13 cellular contexts compared by ENCODE assay signal in the genomic region with DNA sequence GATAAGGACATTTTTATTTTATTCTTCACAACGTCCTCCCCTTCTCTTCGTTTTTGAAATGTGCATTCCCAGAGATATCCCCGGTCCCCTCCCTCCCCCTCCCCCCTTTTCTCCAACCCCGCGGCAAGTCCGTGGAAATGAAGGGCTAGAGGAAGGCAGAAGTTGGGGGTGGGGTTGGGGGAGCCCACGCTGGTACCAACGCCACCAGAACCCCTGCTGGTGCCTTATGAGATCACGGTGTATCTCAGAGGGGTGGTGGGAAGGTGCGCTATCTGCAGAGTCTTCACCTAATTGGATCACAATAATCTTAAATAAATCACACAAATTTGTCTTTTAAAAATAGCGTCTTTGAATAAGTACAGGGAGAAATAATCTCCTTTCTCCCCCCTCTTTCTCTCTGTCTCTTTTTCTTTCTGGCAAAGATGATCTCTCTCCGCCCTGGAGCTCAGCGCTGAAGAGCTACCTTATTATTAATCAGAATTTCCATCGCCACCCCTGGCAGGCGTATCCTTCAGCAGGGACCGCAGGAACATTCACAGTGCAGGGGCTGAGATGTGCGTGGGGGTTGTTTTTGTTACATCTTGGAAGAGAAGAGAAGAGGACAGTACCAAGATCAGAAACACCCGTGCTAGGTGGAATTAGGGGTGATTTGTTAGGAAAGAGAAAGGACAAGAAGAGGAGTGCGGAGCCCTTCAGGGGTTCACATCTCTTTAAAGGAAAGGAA. TPM values are rescaled to one million over a fixed set of nuclear protein-coding genes. Genes with fewer than 3 reads are reported as not detected.
DNase-seq lines count a peak whose midpoint lies in the region; ATAC-seq and TF ChIP-seq lines count a peak whose summit lies in the region.
"Had no signal": no experiment of that assay in that cellular context is flagged by ENCODE, and none has a peak within 500 bp of the region (broad histone marks: within the 10 kb centered on the region; RNA-seq: fewer than 3 reads in every experiment).

No MANE protein-coding gene starts in this region.

- DNase-seq in NCI-H146 treated with DMSO at 0.1 percent for 48 hours (lab: John Stamatoyannopoulos, UW; ENCODE audit: unreplicated experiment) (peak; percentile 92), endodermal cell (no peak), progenitor cell of endocrine pancreas (ENCODE audit: low spot score, unreplicated experiment) (no peak)
- DNase-seq in activated CD4-positive, alpha-beta T cell treated with anti-CD3 and anti-CD28 coated beads for 36 hours, result no peak
- no peak for DNase-seq in activated T-cell treated with anti-CD3 and anti-CD28 coated beads, Interleukin-2, amount 50 U/mL, for 1 hour
- DNase-seq: activated CD8-positive, alpha-beta memory T cell treated with anti-CD3 and anti-CD28 coated beads, Interleukin-2, amount 50 U/mL, for 48 hours; T-helper 9 cell had no signal

- H3K4me3 ChIP-seq in endodermal cell (ENCODE audit: low read length), result peak overlapping the region; percentile 88

- H3K4me1 ChIP-seq in ES-I3 (ENCODE audit: insufficient read depth, low read length) (no peaks in the 10 kb centered on the region), endodermal cell (ENCODE audit: control insufficient read depth, insufficient read depth, low read length) (no peaks in the 10 kb centered on the region)

- CTCF ChIA-PET in activated CD4-positive, alpha-beta T cell treated with anti-CD3 and anti-CD28 coated beads for 36 hours (lab: Charles Lee), result no interaction called here

- peaks cover 32% of the 10 kb centered on the region for H3K4me1 Mint-ChIP-seq in endodermal cell
- H3K4me1 Mint-ChIP-seq in progenitor cell of endocrine pancreas (ENCODE audit: low read depth), result peaks cover 8% of the 10 kb centered on the region
- no peaks in the 10 kb centered on the region for H3K4me1 Mint-ChIP-seq in activated CD4-positive, alpha-beta T cell treated with anti-CD3 and anti-CD28 coated beads for 36 hours

- H3K9me3 Mint-ChIP-seq in endodermal cell (no peaks in the 10 kb centered on the region), progenitor cell of endocrine pancreas (ENCODE audit: low read depth) (no peaks in the 10 kb centered on the region)
- no peaks in the 10 kb centered on the region for H3K9me3 Mint-ChIP-seq in activated CD4-positive, alpha-beta T cell treated with anti-CD3 and anti-CD28 coated beads for 36 hours (ENCODE audit: low read depth)

- peak overlapping the region; percentile 82; the same call in 1 of the 2 replicates for H3K9ac ChIP-seq in ES-I3 (ENCODE audit: low read depth, low read length)
- H3K9ac ChIP-seq in endodermal cell (ENCODE audit: extremely low read depth, low read length, poor library complexity, severe bottlenecking), result peak overlapping the region; percentile 75

- H3K36me3 ChIP-seq in ES-I3 (ENCODE audit: insufficient read depth, low read length), result no peaks in the 10 kb centered on the region
- peaks cover 2% of the 10 kb centered on the region for H3K36me3 ChIP-seq in endodermal cell (ENCODE audit: control insufficient read depth, insufficient read depth, low read length)
- H3K36me3 ChIP-seq: left lung, right atrium auricular region had no signal

- POLR2A ChIA-PET in activated CD4-positive, alpha-beta T cell treated with anti-CD3 and anti-CD28 coated beads for 36 hours (lab: Charles Lee), result no interaction called here

- H3K4me3 Mint-ChIP-seq in endodermal cell, result peak overlapping the region; percentile 82
- peak overlapping the region; percentile 76 for H3K4me3 Mint-ChIP-seq in progenitor cell of endocrine pancreas (ENCODE audit: low read depth)
- H3K4me3 Mint-ChIP-seq in activated CD4-positive, alpha-beta T cell treated with anti-CD3 and anti-CD28 coated beads for 36 hours, result no peak overlapping the region

- peaks cover 41% of the 10 kb centered on the region for H3K27me3 Mint-ChIP-seq in endodermal cell (ENCODE audit: insufficient read depth)
- H3K27me3 Mint-ChIP-seq in progenitor cell of endocrine pancreas, result peaks cover 54% of the 10 kb centered on the region
- peaks cover 38% of the 10 kb centered on the region for H3K27me3 Mint-ChIP-seq in activated CD4-positive, alpha-beta T cell treated with anti-CD3 and anti-CD28 coated beads for 36 hours

- H3K9me3 ChIP-seq in ES-I3 (ENCODE audit: control insufficient read depth, insufficient read depth, low read length), result no peaks in the 10 kb centered on the region; the same call in 1 of the 2 replicates
- no peaks in the 10 kb centered on the region for H3K9me3 ChIP-seq in endodermal cell (ENCODE audit: control insufficient read depth, low read length)
- H3K9me3 ChIP-seq: left lung, right atrium auricular region had no signal

- 29 to 59% methylated on average over 7 to 16 of the region's 19 CpGs for WGBS in endodermal cell (ENCODE audit: insufficient coverage in 1 of 2, insufficient read length in 1 of 2), 2 experiments

- TF ChIP-seq CTCF in endodermal cell (conservative IDR thresholded peaks at IDR 0.05), result no peak
- TF ChIP-seq CTCF in progenitor cell of endocrine pancreas (IDR thresholded peaks at IDR 0.05; ENCODE audit: unreplicated experiment), result no peak

- H3K36me3 Mint-ChIP-seq in endodermal cell (ENCODE audit: low read depth) (peaks cover 4% of the 10 kb centered on the region), progenitor cell of endocrine pancreas (ENCODE audit: insufficient read depth) (no peaks in the 10 kb centered on the region)
- H3K36me3 Mint-ChIP-seq in activated CD4-positive, alpha-beta T cell treated with anti-CD3 and anti-CD28 coated beads for 36 hours (ENCODE audit: low read depth), result no peaks in the 10 kb centered on the region

- H3K27me3 ChIP-seq in endodermal cell (ENCODE audit: control insufficient read depth, insufficient read depth, low read length, poor library complexity, severe bottlenecking), result no peaks in the 10 kb centered on the region

- intact Hi-C loops in activated CD4-positive, alpha-beta T cell treated with anti-CD3 and anti-CD28 coated beads for 36 hours (cut with DNase I, micrococcal nuclease), result no loop called here

- no peak overlapping the region for H3K27ac ChIP-seq in endodermal cell (ENCODE audit: low read depth, low read length)
- H3K27ac ChIP-seq: left lung, right atrium auricular region had no signal

- no peak for ATAC-seq in activated CD4-positive, CD25-positive, alpha-beta regulatory T cell treated with anti-CD3 and anti-CD28 coated beads, Interleukin-2, amount 50 U/mL, for 24 hours
- ATAC-seq in activated CD4-positive, alpha-beta T cell treated with anti-CD3 and anti-CD28 coated beads for 36 hours, result no peak
- ATAC-seq in GM19328 (IDR thresholded peaks at IDR 0.05; ENCODE audit: unreplicated experiment), result no peak
- ATAC-seq: esophagus mucosa had no signal

- H3K27ac Mint-ChIP-seq in endodermal cell, result peak overlapping the region; percentile 68
- H3K27ac Mint-ChIP-seq in progenitor cell of endocrine pancreas, result no peak overlapping the region
- H3K27ac Mint-ChIP-seq in activated CD4-positive, alpha-beta T cell treated with anti-CD3 and anti-CD28 coated beads for 36 hours, result no peak overlapping the region

RNA-seq across cellular contexts. Expression of gene CLVS2, which starts 0.9 kb away (rescaled TPM):
- total RNA-seq in endodermal cell, result 10 to 100 TPM; 38.9 to 48.1 TPM
- polyA plus RNA-seq in endodermal cell (2013, experiment 1 of 2), result 6.1 TPM
- polyA plus RNA-seq in endodermal cell (2013, experiment 2 of 2), result 6.6 TPM
- 0.34 and 0.69 TPM in 2 replicates for total RNA-seq in progenitor cell of endocrine pancreas
- total RNA-seq in activated CD4-positive, alpha-beta T cell treated with anti-CD3 and anti-CD28 coated beads for 36 hours, result not detected
- total RNA-seq: esophagus mucosa, left lung, right atrium auricular region had no signal

Comparison
In these comparisons a context has a peak if more than half of its experiments do, and no peak if none do; other contexts are left out.
1. RNA of gene CLVS2, which starts 0.9 kb away (total RNA-seq): 38.9 to 48.1 TPM in endodermal cell; 0.34 to 0.69 TPM in progenitor cell of endocrine pancreas and not detected in activated CD4-positive, alpha-beta T cell treated with anti-CD3 and anti-CD28 coated beads for 36 hours; every median in the first group is over 10 times any median in the second.